ENCODE assay signal across 29 cellular contexts in the genomic region with DNA sequence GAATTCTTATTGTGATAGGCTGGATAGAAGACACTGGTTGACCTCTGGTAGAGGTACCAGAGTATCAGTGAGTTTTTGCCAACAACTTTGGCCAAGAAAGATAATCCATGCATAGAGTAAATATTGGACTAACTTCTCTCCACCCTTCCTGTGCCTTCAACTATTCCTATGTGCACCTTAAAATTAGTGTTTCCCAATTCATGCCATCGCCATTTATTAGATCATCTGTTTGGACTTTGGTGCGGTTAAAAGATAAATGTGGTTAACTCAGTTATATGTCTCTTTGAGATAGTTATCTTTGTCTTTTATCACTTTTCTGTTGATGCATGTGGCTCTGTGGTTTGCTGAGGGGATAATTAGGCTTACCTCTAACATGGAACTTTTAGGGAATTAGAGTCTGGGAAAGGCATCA.
"Had no signal": no experiment of that assay in that cellular context is flagged by ENCODE, and none has a peak within 500 bp of the region (broad histone marks: within the 10 kb centered on the region; RNA-seq: fewer than 3 reads in every experiment).

No MANE protein-coding gene starts in this region.

- H3K4me3 ChIP-seq: MG63, Peyer's patch had no signal

- FAIRE-seq: bronchial epithelial cell had no signal

- ATAC-seq: activated CD4-positive, alpha-beta T cell treated with anti-CD3 and anti-CD28 coated beads for 36 hours; activated CD8-positive, alpha-beta T cell treated with anti-CD3 and anti-CD28 coated beads, Interleukin-2, amount 10 ng/mL, durations not matched to agents 7 days and 5 days; Right ventricle myocardium inferior had no signal

- H3K27ac ChIP-seq: Peyer's patch, RWPE1 had no signal

- H3K36me3 Mint-ChIP-seq: activated naive CD4-positive, alpha-beta T cell treated with anti-CD3 and anti-CD28 coated beads, Interleukin-2, amount 50 U/mL, for 24 hours; activated naive CD8-positive, alpha-beta T cell treated with anti-CD3 and anti-CD28 coated beads, Interleukin-2, amount 10 ng/mL, durations not matched to agents 7 days and 5 days; brain had no signal

- DNase-seq: activated CD4-positive, alpha-beta T cell treated with anti-CD3 and anti-CD28 coated beads for 36 hours; activated CD4-positive, alpha-beta T cell treated with anti-CD3 and anti-CD28 coated beads, Interleukin-2, amount 10 ng/mL, durations not matched to agents 7 days and 5 days; activated CD4-positive, alpha-beta T cell treated with anti-CD3 and anti-CD28 coated beads, Interleukin-2, amount 50 U/mL, for 48 hours; activated CD8-positive, alpha-beta T cell treated with anti-CD3 and anti-CD28 coated beads, Interleukin-2, amount 10 ng/mL, durations not matched to agents 7 days and 5 days; activated gamma-delta T cell; activated naive CD4-positive, alpha-beta T cell treated with Interleukin-2 at 50 U/mL for 16 hours; activated naive CD8-positive, alpha-beta T cell treated with anti-CD3 and anti-CD28 coated beads, Interleukin-2, amount 10 ng/mL, durations not matched to agents 7 days and 5 days; activated T-cell treated with anti-CD3 and anti-CD28 coated beads, Interleukin-2, amount 50 U/mL, for 24 hours; caudate nucleus; cerebellar nuclear complex; Karpas-422; MG63; NCI-H1048; NCI-H1105 treated with DMSO at 0.1 percent for 48 hours; NCI-H1436; NCI-H1694; NCI-H1930; NCI-H2081 treated with DMSO at 0.1 percent for 48 hours; NCI-H345; NCI-H524 treated with DMSO at 0.1 percent for 48 hours; Peyer's patch; SIG-M5; T1000 had no signal

- H3K27me3 ChIP-seq: MG63, Peyer's patch had no signal

- H3K9me3 ChIP-seq: MG63, Peyer's patch had no signal

- H3K36me3 ChIP-seq: Peyer's patch had no signal

- H3K9me3 Mint-ChIP-seq: activated CD4-positive, alpha-beta T cell treated with anti-CD3 and anti-CD28 coated beads, Interleukin-2, amount 10 ng/mL, durations not matched to agents 7 days and 5 days; activated naive CD4-positive, alpha-beta T cell treated with anti-CD3 and anti-CD28 coated beads, Interleukin-2, amount 50 U/mL, for 24 hours; activated naive CD8-positive, alpha-beta T cell treated with anti-CD3 and anti-CD28 coated beads, Interleukin-2, amount 10 ng/mL, durations not matched to agents 7 days and 5 days; activated T-cell treated with anti-CD3 and anti-CD28 coated beads, Interleukin-2, amount 50 U/mL, for 24 hours; activated T-helper 2 cell treated with anti-CD3 and anti-CD28 coated beads, Interferon-gamma antibody, Interleukin-2, Interleukin-4, amounts not matched to agents 10 μg/mL and 5 μg/mL and 100 μg/mL, durations not matched to agents 14 hours and 24 hours and 36 hours; brain had no signal

- H3K27ac Mint-ChIP-seq: activated CD4-positive, alpha-beta T cell treated with anti-CD3 and anti-CD28 coated beads for 36 hours; activated CD4-positive, alpha-beta T cell treated with anti-CD3 and anti-CD28 coated beads, Interleukin-2, amount 10 ng/mL, durations not matched to agents 7 days and 5 days; activated CD8-positive, alpha-beta T cell treated with anti-CD3 and anti-CD28 coated beads, Interleukin-2, amount 10 ng/mL, durations not matched to agents 7 days and 5 days; activated naive CD4-positive, alpha-beta T cell treated with anti-CD3 and anti-CD28 coated beads, Interleukin-2, amount 50 U/mL, for 24 hours; activated naive CD8-positive, alpha-beta T cell treated with anti-CD3 and anti-CD28 coated beads, Interleukin-2, amount 10 ng/mL, durations not matched to agents 7 days and 5 days; activated T-cell treated with anti-CD3 and anti-CD28 coated beads, Interleukin-2, amount 50 U/mL, for 24 hours; activated T-helper 2 cell treated with anti-CD3 and anti-CD28 coated beads, Interferon-gamma antibody, Interleukin-2, Interleukin-4, amounts not matched to agents 10 μg/mL and 5 μg/mL and 100 μg/mL, durations not matched to agents 14 hours and 24 hours and 36 hours; brain had no signal

- H3K4me3 Mint-ChIP-seq: activated CD4-positive, alpha-beta T cell treated with anti-CD3 and anti-CD28 coated beads for 36 hours; activated CD4-positive, alpha-beta T cell treated with anti-CD3 and anti-CD28 coated beads, Interleukin-2, amount 10 ng/mL, durations not matched to agents 7 days and 5 days; activated CD8-positive, alpha-beta T cell treated with anti-CD3 and anti-CD28 coated beads, Interleukin-2, amount 10 ng/mL, durations not matched to agents 7 days and 5 days; activated naive CD4-positive, alpha-beta T cell treated with anti-CD3 and anti-CD28 coated beads, Interleukin-2, amount 50 U/mL, for 24 hours; activated naive CD8-positive, alpha-beta T cell treated with anti-CD3 and anti-CD28 coated beads, Interleukin-2, amount 10 ng/mL, durations not matched to agents 7 days and 5 days; activated T-cell treated with anti-CD3 and anti-CD28 coated beads, Interleukin-2, amount 50 U/mL, for 24 hours had no signal
